In the genomic region with DNA sequence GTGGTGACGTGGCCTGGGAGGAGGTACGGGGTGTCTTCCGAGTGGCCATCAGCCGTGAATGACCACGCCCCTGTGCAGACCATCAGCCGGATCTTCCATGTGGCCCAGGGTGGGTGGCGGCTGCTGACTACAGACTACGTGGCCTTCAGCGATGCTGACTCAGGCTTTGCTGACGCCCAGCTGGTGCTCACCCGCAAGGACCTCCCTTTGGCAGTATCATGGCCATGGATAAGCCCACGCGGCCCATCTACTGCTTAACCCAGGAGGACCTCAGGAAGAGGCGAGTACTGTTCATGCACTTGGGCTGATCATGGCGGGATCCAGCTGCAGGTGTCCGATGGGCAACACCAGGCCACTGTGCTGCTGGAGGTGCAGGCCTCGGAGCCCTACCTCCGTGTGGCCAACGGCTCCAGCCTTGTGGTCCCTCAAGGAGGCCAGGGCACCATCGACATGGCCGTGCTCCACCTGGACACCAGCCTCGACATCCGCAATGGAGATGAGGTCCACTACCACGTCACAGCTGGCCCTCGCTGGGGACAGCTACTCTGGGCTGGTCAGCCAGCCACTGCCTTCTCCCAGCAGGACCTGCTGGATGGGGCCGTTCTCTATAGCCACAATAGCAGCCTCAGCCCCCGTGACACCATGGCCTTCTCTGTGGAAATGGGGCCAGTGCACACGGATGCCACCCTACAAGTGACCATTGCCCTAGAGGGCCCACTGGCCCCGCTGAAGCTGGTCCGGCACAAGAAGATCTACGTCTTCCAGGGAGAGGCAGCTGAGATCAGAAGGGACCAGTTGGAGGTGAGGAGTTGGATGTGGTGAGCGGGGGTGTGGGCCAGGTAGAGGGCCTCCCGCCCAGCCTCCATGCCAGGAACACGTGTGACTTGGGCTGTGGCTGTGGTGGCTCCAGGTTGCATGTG, we compare ENCODE assay signal across 22 cellular contexts.
A peak's percentile ranks its signal among the peaks of the same experiment; 100 is the strongest.
DNase-seq lines count a peak whose midpoint lies in the region; ATAC-seq, FAIRE-seq and TF ChIP-seq lines count a peak whose summit lies in the region.
"Had no signal": no experiment of that assay in that cellular context is flagged by ENCODE, and none has a peak within 500 bp of the region (broad histone marks: within the 10 kb centered on the region; RNA-seq: fewer than 3 reads in every experiment).

No MANE protein-coding gene starts in this region.

- H3K4me3 ChIP-seq in GM12878, result no peak overlapping the region
- H3K4me3 ChIP-seq in left lung, result no peak overlapping the region
- no peak overlapping the region for H3K4me3 ChIP-seq in tibial artery
- H3K4me3 ChIP-seq: GM23248 had no signal

- 55% methylated on average over 34 of the region's 34 CpGs for WGBS in GM12878 (ENCODE audit: insufficient coverage, insufficient replicate concordance, low lambda C conversion rate, missing lambda C conversion rate)

- H3K9me3 Mint-ChIP-seq in activated naive CD4-positive, alpha-beta T cell treated with anti-CD3 and anti-CD28 coated beads, Interleukin-2, amount 10 ng/mL, durations not matched to agents 7 days and 5 days, result no peaks in the 10 kb centered on the region
- no peaks in the 10 kb centered on the region for H3K9me3 Mint-ChIP-seq in activated naive CD4-positive, alpha-beta T cell treated with anti-CD3 and anti-CD28 coated beads for 36 hours
- H3K9me3 Mint-ChIP-seq: CD4-positive, alpha-beta memory T cell had no signal

- H3K27ac ChIP-seq in GM12878 (ENCODE audit: control insufficient read depth, insufficient read depth) (no peak overlapping the region), left lung (no peak overlapping the region), tibial artery (no peak overlapping the region)
- H3K27ac ChIP-seq: 22Rv1, GM23248, HL-60, RWPE1 had no signal

- no peak overlapping the region for H2AFZ ChIP-seq in GM12878 (ENCODE audit: control insufficient read depth, low read depth, low read length)
- H2AFZ ChIP-seq: GM23248 had no signal

- SMC1A ChIA-PET in GM12878 (lab: Charles Lee; ENCODE audit: uncharacterized antibody, unreplicated experiment), result interaction anchor here (0.6 to 3.9 kb wide), 3 partner anchors 27 to 226 kb away, joined by 3 to 19 read pairs (median 3); no protein-coding TSS in a partner anchor

- H3K79me2 ChIP-seq in GM12878 (ENCODE audit: control insufficient read depth, insufficient read depth, low read length), result no peaks in the 10 kb centered on the region

- no peaks in the 10 kb centered on the region for H3K4me1 Mint-ChIP-seq in activated naive CD4-positive, alpha-beta T cell treated with anti-CD3 and anti-CD28 coated beads, Interleukin-2, amount 10 ng/mL, durations not matched to agents 7 days and 5 days
- no peaks in the 10 kb centered on the region for H3K4me1 Mint-ChIP-seq in activated naive CD4-positive, alpha-beta T cell treated with anti-CD3 and anti-CD28 coated beads for 36 hours (ENCODE audit: low read depth)
- H3K4me1 Mint-ChIP-seq: CD4-positive, alpha-beta memory T cell had no signal

- no peaks in the 10 kb centered on the region for H3K4me1 ChIP-seq in GM12878 (ENCODE audit: control insufficient read depth, insufficient read depth, low read length)
- no peaks in the 10 kb centered on the region for H3K4me1 ChIP-seq in left lung
- peaks cover 0 to 35% (median 11%) of the 10 kb centered on the region in 4 donors for H3K4me1 ChIP-seq in tibial artery

- TF ChIP-seq CTCF in GM12878 (IDR thresholded peaks at IDR 0.05 in 2 of 3, conservative IDR thresholded peaks at IDR 0.05 in 1 of 3; ENCODE audit: control insufficient read depth in 2 of 3, extremely low read depth in 1 of 3, insufficient read depth in 1 of 3, low read depth in 3 of 3, low read length in 3 of 3) (no peak), left lung (IDR thresholded peaks at IDR 0.05) (no peak), tibial artery (IDR thresholded peaks at IDR 0.05) (no peak)

- RAD21 ChIA-PET in GM12878 (lab: Charles Lee; ENCODE audit: unreplicated experiment), result interaction anchor here (1.0 to 2.6 kb wide), 4 partner anchors 25 to 150 kb away, joined by 3 to 19 read pairs (median 11); no protein-coding TSS in a partner anchor

- H3K9ac ChIP-seq in GM12878 (ENCODE audit: control insufficient read depth, insufficient read depth, low read length), result no peak overlapping the region
- H3K9ac ChIP-seq: GM23248 had no signal

- in situ Hi-C loops in GM12878 (cut with MboI), result no loop called here

- H3K9me3 ChIP-seq in GM12878 (replicated peaks; ENCODE audit: control insufficient read depth, insufficient read depth, low read length) (no peaks in the 10 kb centered on the region), left lung (no peaks in the 10 kb centered on the region), tibial artery (no peaks in the 10 kb centered on the region)

- no peak for FAIRE-seq in GM12878 (lab: Jason Lieb, UNC)

- no peak for TF ChIP-seq POLR2A in GM12878 (IDR thresholded peaks at IDR 0.05; ENCODE audit: low read depth, low read length)

- no peaks in the 10 kb centered on the region for H3K27me3 ChIP-seq in GM12878 (replicated peaks in 1 of 2; ENCODE audit: control insufficient read depth in 2 of 2, insufficient read depth in 2 of 2, low read length in 1 of 2)
- peaks cover 0 to 4% of the 10 kb centered on the region in 2 donors for H3K27me3 ChIP-seq in left lung
- H3K27me3 ChIP-seq in tibial artery, result no peaks in the 10 kb centered on the region

- no peaks in the 10 kb centered on the region for H3K36me3 Mint-ChIP-seq in activated naive CD4-positive, alpha-beta T cell treated with anti-CD3 and anti-CD28 coated beads, Interleukin-2, amount 10 ng/mL, durations not matched to agents 7 days and 5 days
- no peaks in the 10 kb centered on the region for H3K36me3 Mint-ChIP-seq in activated naive CD4-positive, alpha-beta T cell treated with anti-CD3 and anti-CD28 coated beads for 36 hours (ENCODE audit: low read depth)
- H3K36me3 Mint-ChIP-seq: CD4-positive, alpha-beta memory T cell had no signal

- ATAC-seq in GM12878 (no peak), left lung (no peak), GM18511 (IDR thresholded peaks at IDR 0.05; ENCODE audit: unreplicated experiment) (no peak), GM21723 (IDR thresholded peaks at IDR 0.05; ENCODE audit: unreplicated experiment) (no peak)
- ATAC-seq: HCT116, PC-3 had no signal

- peaks cover 23% of the 10 kb centered on the region for H3K27me3 Mint-ChIP-seq in activated naive CD4-positive, alpha-beta T cell treated with anti-CD3 and anti-CD28 coated beads, Interleukin-2, amount 10 ng/mL, durations not matched to agents 7 days and 5 days
- peaks cover 5% of the 10 kb centered on the region for H3K27me3 Mint-ChIP-seq in activated naive CD4-positive, alpha-beta T cell treated with anti-CD3 and anti-CD28 coated beads for 36 hours (ENCODE audit: low read depth)

- TF ChIP-seq EP300 in GM12878 (IDR thresholded peaks at IDR 0.05; ENCODE audit: borderline replicate concordance in 1 of 2, control insufficient read depth in 1 of 2, low read depth in 2 of 2, low read length in 2 of 2), result no peak

- H3K36me3 ChIP-seq in GM12878 (ENCODE audit: control insufficient read depth in 2 of 2, insufficient read depth in 2 of 2, low read length in 1 of 2), result no peaks in the 10 kb centered on the region
- H3K36me3 ChIP-seq in left lung, result no peaks in the 10 kb centered on the region
- peaks cover 0 to 6% (median 0%) of the 10 kb centered on the region in 3 donors for H3K36me3 ChIP-seq in tibial artery

- BruUV-seq in GM12878 (replicated peaks; lab: Mats Ljungman, UMichigan), result no TSS peak

- H3K4me2 ChIP-seq in GM12878 (ENCODE audit: control insufficient read depth, insufficient read depth), result no peak overlapping the region

- POLR2A ChIA-PET in GM12878 (lab: Charles Lee), result no interaction called here

- DNase-seq in activated naive CD4-positive, alpha-beta T cell treated with anti-CD3 and anti-CD28 coated beads, Interleukin-2, amount 10 ng/mL, durations not matched to agents 7 days and 5 days, result no peak
- DNase-seq in activated naive CD4-positive, alpha-beta T cell treated with anti-CD3 and anti-CD28 coated beads for 36 hours, result no peak
- no peak for DNase-seq in GM12878 (ENCODE audit: low read depth, low spot score)
- DNase-seq in left lung, result peak; percentile 29 to 55
- peak; percentile 17 to 53 for DNase-seq in tibial artery
- DNase-seq in activated T-cell treated with anti-CD3 and anti-CD28 coated beads, Interleukin-2, amount 50 U/mL, for 1 hour, result no peak
- DNase-seq: Calu3, DMS79, GM23248, MV-4-11, NCI-H1417, NCI-H1930, NCI-H2171, NCI-H446 treated with DMSO at 0.1 percent for 48 hours, PC-3 had no signal

- peak overlapping the region; percentile 11 for H3K27ac Mint-ChIP-seq in activated naive CD4-positive, alpha-beta T cell treated with anti-CD3 and anti-CD28 coated beads, Interleukin-2, amount 10 ng/mL, durations not matched to agents 7 days and 5 days
- no peak overlapping the region for H3K27ac Mint-ChIP-seq in activated naive CD4-positive, alpha-beta T cell treated with anti-CD3 and anti-CD28 coated beads for 36 hours
- H3K27ac Mint-ChIP-seq: CD4-positive, alpha-beta memory T cell had no signal

- H3K4me3 Mint-ChIP-seq in activated naive CD4-positive, alpha-beta T cell treated with anti-CD3 and anti-CD28 coated beads, Interleukin-2, amount 10 ng/mL, durations not matched to agents 7 days and 5 days, result no peak overlapping the region
- no peak overlapping the region for H3K4me3 Mint-ChIP-seq in activated naive CD4-positive, alpha-beta T cell treated with anti-CD3 and anti-CD28 coated beads for 36 hours
- H3K4me3 Mint-ChIP-seq: CD4-positive, alpha-beta memory T cell had no signal

- TF ChIP-seq RAD21 in GM12878 (IDR thresholded peaks at IDR 0.05; ENCODE audit: insufficient read depth, low read depth, low read length), result no peak

- CTCF ChIA-PET in activated naive CD4-positive, alpha-beta T cell treated with anti-CD3 and anti-CD28 coated beads, Interleukin-2, amount 10 ng/mL, durations not matched to agents 7 days and 5 days (lab: Charles Lee), result interaction anchor here (2.7 to 4.1 kb wide), 2 partner anchors 10 to 12 kb away, joined by 8 to 18 read pairs; no protein-coding TSS in a partner anchor
- CTCF ChIA-PET in activated naive CD4-positive, alpha-beta T cell treated with anti-CD3 and anti-CD28 coated beads for 36 hours (lab: Charles Lee), result interaction anchor here (1.2 kb wide), 1 partner anchor 10 kb away, joined by 4 read pairs; no protein-coding TSS in a partner anchor
- CTCF ChIA-PET in GM12878 (lab: Yijun Ruan, JAX), result interaction anchor here (0.9 to 4.6 kb wide), 5 partner anchors 7 to 29 kb away, joined by 5 to 37 read pairs (median 7); no protein-coding TSS in a partner anchor

- intact Hi-C loops in activated naive CD4-positive, alpha-beta T cell treated with anti-CD3 and anti-CD28 coated beads for 36 hours (cut with micrococcal nuclease), result no loop called here
- intact Hi-C loops in GM12878 (cut with micrococcal nuclease; ENCODE audit: unreplicated experiment) (no loop called here), left lung (cut with DNase I) (no loop called here), tibial artery (cut with DNase I; ENCODE audit: low total_unique reads) (no loop called here)

- H4K20me1 ChIP-seq in GM12878 (ENCODE audit: control insufficient read depth, insufficient read depth), result no peaks in the 10 kb centered on the region

TF ChIP-seq in GM12878, 131 proteins besides CTCF, POLR2A, EP300 and RAD21 (continues in another document):
- TF ChIP-seq ZBED1 (IDR thresholded peaks at IDR 0.05; ENCODE audit: borderline replicate concordance), result no peak

Comparison
In these comparisons a context has a peak if more than half of its experiments do, and no peak if none do; other contexts are left out.
1. DNase-seq: peak in left lung (2 of 2) and tibial artery (2 of 2); none in activated naive CD4-positive, alpha-beta T cell treated with anti-CD3 and anti-CD28 coated beads, Interleukin-2, amount 10 ng/mL, durations not matched to agents 7 days and 5 days (single experiment), activated naive CD4-positive, alpha-beta T cell treated with anti-CD3 and anti-CD28 coated beads for 36 hours (single experiment), GM12878 (single experiment) and activated T-cell treated with anti-CD3 and anti-CD28 coated beads, Interleukin-2, amount 50 U/mL, for 1 hour (single experiment).